ENCODE assay signal across 1 cellular context in the genomic region with DNA sequence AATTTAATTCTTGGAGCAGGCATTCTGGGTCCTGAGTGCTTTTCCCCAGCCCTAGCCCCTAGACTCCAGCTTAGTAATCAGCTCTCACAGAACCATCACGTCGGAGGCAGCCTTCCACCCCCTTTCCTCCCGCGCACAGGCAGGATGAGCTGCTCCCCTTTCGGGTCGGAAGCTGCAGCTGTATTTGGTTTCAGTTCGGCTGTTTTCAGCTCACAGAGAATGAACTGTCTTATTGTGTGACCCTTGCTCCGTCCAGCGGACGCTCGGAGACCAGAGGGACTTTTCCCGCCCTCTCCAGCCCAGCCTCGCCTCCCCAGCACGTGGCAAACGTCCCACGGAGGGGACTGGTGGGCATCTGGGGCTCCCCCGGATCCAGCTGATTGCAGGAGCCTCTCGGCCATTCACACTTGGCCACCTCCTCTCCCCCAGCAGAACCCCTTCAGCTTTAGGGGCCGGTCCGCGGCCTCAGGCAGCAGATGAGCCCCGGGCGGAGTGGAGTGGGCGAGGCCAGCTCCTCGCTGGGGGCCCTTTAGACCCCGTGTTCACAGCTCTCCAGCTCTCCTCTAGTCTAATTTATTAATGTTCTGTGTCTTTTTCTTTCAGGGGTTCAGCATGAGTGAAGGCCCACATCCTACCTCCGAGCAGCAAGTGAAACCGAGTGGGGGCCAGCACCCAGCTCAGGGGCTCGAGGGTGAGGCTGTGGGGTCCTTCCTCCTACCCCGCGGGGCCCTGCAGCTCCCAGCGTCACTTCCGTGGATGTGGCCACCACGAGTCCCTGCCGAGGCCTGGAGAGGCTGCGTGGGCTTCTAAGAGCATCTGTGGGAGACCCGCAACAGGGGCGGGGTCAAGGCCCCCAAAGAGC.
A peak's percentile ranks its signal among the peaks of the same experiment; 100 is the strongest.
TF ChIP-seq lines count a peak whose summit lies in the region.

No MANE protein-coding gene starts in this region.

TF ChIP-seq in HepG2, 621 proteins besides CTCF, POLR2A, EP300 and RAD21 (continued from another document and continues in another):
- TF ChIP-seq NPAS2 (CRISPR knock-in tag; IDR thresholded peaks at IDR 0.05; ENCODE audit: borderline replicate concordance) (no peak), ZNF788 (CRISPR knock-in tag; IDR thresholded peaks at IDR 0.05; ENCODE audit: borderline replicate concordance) (peak; percentile 38; the same call in 1 of the 2 replicates), ELF3 (CRISPR knock-in tag; IDR thresholded peaks at IDR 0.05) (peak; percentile 80), ZNF34 (CRISPR knock-in tag; IDR thresholded peaks at IDR 0.05; ENCODE audit: borderline replicate concordance) (no peak), AKNA (CRISPR knock-in tag; IDR thresholded peaks at IDR 0.05; ENCODE audit: borderline replicate concordance) (peak; percentile 85; the same call in 1 of the 2 replicates), MIER2 (CRISPR knock-in tag; IDR thresholded peaks at IDR 0.05) (peak; percentile 77; the same call in 1 of the 2 replicates), LCORL (IDR thresholded peaks at IDR 0.05) (no peak), LCORL (CRISPR knock-in tag; IDR thresholded peaks at IDR 0.05) (peak; percentile 88), TBX2 (CRISPR knock-in tag; IDR thresholded peaks at IDR 0.05; ENCODE audit: borderline replicate concordance) (peak; percentile 72; the same call in 1 of the 2 replicates), ZNF121 (CRISPR knock-in tag; IDR thresholded peaks at IDR 0.05) (no peak), BCL6 (CRISPR knock-in tag; IDR thresholded peaks at IDR 0.05) (peak; percentile 60), POLR2G (IDR thresholded peaks at IDR 0.05; ENCODE audit: low read depth, low read length) (no peak), ZNF30 (CRISPR knock-in tag; IDR thresholded peaks at IDR 0.05) (peak; percentile 36; the same call in 1 of the 2 replicates), PRDM15 (CRISPR knock-in tag; IDR thresholded peaks at IDR 0.05) (peak; percentile 57; the same call in 1 of the 2 replicates), GATAD1 (CRISPR knock-in tag; IDR thresholded peaks at IDR 0.05) (peak; percentile 56; the same call in 1 of the 2 replicates), ATF3 (CRISPR knock-in tag; IDR thresholded peaks at IDR 0.05) (peak; percentile 59; the same call in 1 of the 2 replicates), DBP (CRISPR knock-in tag; IDR thresholded peaks at IDR 0.05; ENCODE audit: not compliant biosample characterization) (no peak)
- TF ChIP-seq, protein P1, sequence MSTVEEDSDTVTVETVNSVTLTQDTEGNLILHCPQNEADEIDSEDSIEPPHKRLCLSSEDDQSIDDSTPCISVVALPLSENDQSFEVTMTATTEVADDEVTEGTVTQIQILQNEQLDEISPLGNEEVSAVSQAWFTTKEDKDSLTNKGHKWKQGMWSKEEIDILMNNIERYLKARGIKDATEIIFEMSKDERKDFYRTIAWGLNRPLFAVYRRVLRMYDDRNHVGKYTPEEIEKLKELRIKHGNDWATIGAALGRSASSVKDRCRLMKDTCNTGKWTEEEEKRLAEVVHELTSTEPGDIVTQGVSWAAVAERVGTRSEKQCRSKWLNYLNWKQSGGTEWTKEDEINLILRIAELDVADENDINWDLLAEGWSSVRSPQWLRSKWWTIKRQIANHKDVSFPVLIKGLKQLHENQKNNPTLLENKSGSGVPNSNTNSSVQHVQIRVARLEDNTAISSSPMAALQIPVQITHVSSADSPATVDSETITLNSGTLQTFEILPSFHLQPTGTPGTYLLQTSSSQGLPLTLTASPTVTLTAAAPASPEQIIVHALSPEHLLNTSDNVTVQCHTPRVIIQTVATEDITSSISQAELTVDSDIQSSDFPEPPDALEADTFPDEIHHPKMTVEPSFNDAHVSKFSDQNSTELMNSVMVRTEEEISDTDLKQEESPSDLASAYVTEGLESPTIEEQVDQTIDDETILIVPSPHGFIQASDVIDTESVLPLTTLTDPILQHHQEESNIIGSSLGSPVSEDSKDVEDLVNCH (CRISPR knock-in tag; IDR thresholded peaks at IDR 0.05), result peak; percentile 65; the same call in 1 of the 2 replicates
- TF ChIP-seq, protein P2, sequence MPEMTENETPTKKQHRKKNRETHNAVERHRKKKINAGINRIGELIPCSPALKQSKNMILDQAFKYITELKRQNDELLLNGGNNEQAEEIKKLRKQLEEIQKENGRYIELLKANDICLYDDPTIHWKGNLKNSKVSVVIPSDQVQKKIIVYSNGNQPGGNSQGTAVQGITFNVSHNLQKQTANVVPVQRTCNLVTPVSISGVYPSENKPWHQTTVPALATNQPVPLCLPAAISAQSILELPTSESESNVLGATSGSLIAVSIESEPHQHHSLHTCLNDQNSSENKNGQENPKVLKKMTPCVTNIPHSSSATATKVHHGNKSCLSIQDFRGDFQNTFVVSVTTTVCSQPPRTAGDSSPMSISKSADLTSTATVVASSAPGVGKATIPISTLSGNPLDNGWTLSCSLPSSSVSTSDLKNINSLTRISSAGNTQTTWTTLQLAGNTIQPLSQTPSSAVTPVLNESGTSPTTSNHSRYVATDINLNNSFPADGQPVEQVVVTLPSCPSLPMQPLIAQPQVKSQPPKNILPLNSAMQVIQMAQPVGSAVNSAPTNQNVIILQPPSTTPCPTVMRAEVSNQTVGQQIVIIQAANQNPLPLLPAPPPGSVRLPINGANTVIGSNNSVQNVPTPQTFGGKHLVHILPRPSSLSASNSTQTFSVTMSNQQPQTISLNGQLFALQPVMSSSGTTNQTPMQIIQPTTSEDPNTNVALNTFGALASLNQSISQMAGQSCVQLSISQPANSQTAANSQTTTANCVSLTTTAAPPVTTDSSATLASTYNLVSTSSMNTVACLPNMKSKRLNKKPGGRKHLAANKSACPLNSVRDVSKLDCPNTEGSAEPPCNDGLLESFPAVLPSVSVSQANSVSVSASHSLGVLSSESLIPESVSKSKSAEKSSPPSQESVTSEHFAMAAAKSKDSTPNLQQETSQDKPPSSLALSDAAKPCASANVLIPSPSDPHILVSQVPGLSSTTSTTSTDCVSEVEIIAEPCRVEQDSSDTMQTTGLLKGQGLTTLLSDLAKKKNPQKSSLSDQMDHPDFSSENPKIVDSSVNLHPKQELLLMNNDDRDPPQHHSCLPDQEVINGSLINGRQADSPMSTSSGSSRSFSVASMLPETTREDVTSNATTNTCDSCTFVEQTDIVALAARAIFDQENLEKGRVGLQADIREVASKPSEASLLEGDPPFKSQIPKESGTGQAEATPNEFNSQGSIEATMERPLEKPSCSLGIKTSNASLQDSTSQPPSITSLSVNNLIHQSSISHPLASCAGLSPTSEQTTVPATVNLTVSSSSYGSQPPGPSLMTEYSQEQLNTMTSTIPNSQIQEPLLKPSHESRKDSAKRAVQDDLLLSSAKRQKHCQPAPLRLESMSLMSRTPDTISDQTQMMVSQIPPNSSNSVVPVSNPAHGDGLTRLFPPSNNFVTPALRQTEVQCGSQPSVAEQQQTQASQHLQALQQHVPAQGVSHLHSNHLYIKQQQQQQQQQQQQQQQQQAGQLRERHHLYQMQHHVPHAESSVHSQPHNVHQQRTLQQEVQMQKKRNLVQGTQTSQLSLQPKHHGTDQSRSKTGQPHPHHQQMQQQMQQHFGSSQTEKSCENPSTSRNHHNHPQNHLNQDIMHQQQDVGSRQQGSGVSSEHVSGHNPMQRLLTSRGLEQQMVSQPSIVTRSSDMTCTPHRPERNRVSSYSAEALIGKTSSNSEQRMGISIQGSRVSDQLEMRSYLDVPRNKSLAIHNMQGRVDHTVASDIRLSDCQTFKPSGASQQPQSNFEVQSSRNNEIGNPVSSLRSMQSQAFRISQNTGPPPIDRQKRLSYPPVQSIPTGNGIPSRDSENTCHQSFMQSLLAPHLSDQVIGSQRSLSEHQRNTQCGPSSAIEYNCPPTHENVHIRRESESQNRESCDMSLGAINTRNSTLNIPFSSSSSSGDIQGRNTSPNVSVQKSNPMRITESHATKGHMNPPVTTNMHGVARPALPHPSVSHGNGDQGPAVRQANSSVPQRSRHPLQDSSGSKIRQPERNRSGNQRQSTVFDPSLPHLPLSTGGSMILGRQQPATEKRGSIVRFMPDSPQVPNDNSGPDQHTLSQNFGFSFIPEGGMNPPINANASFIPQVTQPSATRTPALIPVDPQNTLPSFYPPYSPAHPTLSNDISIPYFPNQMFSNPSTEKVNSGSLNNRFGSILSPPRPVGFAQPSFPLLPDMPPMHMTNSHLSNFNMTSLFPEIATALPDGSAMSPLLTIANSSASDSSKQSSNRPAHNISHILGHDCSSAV (CRISPR knock-in tag; IDR thresholded peaks at IDR 0.05; ENCODE audit: borderline replicate concordance), result no peak; the same call in 1 of the 2 replicates
- TF ChIP-seq, protein P3, sequence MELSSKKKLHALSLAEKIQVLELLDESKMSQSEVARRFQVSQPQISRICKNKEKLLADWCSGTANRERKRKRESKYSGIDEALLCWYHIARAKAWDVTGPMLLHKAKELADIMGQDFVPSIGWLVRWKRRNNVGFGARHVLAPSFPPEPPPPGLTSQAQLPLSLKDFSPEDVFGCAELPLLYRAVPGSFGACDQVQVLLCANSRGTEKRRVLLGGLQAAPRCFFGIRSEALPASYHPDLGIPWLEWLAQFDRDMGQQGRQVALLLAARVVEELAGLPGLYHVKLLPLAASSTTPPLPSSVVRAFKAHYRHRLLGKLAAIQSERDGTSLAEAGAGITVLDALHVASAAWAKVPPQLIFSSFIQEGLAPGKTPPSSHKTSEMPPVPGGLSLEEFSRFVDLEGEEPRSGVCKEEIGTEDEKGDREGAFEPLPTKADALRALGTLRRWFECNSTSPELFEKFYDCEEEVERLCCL (CRISPR knock-in tag; IDR thresholded peaks at IDR 0.05; ENCODE audit: borderline replicate concordance), result peak; percentile 85; the same call in 1 of the 2 replicates
- TF ChIP-seq, protein P4, sequence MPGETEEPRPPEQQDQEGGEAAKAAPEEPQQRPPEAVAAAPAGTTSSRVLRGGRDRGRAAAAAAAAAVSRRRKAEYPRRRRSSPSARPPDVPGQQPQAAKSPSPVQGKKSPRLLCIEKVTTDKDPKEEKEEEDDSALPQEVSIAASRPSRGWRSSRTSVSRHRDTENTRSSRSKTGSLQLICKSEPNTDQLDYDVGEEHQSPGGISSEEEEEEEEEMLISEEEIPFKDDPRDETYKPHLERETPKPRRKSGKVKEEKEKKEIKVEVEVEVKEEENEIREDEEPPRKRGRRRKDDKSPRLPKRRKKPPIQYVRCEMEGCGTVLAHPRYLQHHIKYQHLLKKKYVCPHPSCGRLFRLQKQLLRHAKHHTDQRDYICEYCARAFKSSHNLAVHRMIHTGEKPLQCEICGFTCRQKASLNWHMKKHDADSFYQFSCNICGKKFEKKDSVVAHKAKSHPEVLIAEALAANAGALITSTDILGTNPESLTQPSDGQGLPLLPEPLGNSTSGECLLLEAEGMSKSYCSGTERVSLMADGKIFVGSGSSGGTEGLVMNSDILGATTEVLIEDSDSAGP (CRISPR knock-in tag; IDR thresholded peaks at IDR 0.05; ENCODE audit: borderline replicate concordance), result peak; percentile 78
